Comparison of ENCODE assay signal across 1 cellular context in the genomic region with DNA sequence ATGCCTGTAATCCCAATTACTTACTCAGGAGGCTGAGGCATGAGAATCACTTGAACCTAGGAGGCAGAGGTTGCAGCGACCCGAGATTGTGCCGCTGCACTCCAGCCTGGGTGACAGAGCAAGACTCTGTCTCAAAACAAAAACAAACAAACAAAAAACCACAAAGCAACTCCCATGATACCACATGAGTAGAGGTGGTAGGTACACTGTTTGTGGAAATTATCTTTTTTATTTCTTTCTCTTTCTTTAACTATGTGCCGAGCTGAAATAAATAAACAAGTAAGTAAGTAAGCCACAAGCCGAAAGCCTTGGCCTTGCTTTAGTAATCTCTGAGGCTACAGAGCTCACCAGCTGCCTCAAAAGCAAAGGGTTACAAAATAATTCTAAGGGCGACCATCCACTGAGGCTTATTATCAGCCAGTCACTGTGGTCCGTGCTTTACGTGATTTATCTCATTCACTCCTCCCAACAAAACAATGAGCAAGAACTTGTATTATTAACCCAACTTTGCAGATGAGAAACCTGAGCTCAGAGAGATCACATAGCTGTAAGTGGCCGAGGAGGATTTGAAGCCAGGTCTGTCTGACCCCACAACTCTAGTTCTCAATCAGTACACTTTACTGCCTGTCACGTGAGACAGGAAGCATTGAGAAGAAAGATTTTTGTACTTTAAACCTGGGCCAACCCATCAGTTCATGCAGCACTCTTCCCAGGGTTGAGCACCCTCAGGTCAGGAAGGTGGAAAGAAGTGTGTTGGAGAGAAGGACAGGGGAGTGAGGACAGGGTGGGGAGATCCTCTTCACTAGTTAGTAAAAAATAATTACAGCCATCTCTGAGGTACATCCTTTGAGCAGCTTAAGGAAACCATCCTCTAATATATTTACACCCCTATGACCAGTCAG.
TF ChIP-seq lines count a peak whose summit lies in the region.

No MANE protein-coding gene starts in this region.

TF ChIP-seq in HEK293, 187 proteins besides CTCF, POLR2A, EP300 and RAD21 (continued from another document):
- TF ChIP-seq, protein P1, sequence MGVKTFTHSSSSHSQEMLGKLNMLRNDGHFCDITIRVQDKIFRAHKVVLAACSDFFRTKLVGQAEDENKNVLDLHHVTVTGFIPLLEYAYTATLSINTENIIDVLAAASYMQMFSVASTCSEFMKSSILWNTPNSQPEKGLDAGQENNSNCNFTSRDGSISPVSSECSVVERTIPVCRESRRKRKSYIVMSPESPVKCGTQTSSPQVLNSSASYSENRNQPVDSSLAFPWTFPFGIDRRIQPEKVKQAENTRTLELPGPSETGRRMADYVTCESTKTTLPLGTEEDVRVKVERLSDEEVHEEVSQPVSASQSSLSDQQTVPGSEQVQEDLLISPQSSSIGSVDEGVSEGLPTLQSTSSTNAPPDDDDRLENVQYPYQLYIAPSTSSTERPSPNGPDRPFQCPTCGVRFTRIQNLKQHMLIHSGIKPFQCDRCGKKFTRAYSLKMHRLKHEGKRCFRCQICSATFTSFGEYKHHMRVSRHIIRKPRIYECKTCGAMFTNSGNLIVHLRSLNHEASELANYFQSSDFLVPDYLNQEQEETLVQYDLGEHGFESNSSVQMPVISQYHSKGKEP (tag by site-specific recombination; IDR thresholded peaks at IDR 0.05) = no peak
- TF ChIP-seq ZNF221 (tag by site-specific recombination; IDR thresholded peaks at IDR 0.05; ENCODE audit: borderline replicate concordance) (no peak), WT1 (tag by site-specific recombination; IDR thresholded peaks at IDR 0.05) (0 out of 2 replicates have a peak, but pooled peaks have one; percentile 29)
